In the genomic region with DNA sequence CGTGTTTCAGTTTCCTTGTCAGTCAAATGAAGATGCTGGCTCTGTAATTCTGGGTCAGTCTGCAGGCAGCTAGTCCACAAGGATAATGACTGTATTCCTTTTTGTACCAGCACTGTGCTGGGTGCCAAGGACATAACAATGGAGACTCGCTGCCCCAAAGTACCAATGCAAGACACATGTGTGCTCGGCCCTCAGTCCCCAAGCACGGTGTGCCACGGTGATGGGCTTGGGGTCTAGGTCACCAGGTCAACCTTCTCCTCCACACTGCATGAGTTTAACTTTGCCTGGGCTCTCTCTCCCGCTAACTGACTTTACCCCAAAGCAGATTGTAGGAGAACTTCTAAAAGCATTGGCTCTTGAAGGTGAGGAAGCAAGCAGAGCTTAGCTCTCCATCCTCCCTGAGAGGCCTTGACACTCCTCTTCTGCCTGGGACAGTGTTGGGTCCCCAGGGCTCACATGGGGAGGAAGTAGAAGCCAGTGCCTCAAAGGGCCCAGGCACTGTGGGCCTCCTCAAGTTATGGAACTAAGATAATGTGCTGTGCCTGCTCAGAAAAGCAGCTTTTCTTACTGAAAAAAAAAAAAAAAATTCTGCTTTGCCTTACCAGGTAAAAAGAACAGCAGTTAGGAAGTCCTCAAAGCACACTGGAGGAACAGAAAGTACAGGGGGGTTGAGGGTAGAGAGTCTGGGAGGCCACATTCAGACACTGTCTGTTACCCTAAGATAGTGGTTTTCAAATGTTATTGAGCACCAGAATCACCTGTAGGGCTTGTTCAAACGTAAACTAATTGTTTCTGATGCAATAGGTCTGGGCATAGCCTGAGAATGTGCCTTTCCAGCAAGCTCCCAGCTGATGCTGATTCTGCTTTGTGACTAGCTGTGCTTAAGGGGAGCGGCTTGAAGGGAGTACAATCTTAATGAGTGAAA, we compare ENCODE assay signal across 11 cellular contexts.
DNase-seq lines count a peak whose midpoint lies in the region; ATAC-seq and TF ChIP-seq lines count a peak whose summit lies in the region.
"Had no signal": no experiment of that assay in that cellular context is flagged by ENCODE, and none has a peak within 500 bp of the region (broad histone marks: within the 10 kb centered on the region; RNA-seq: fewer than 3 reads in every experiment).

No MANE protein-coding gene starts in this region.

- H3K27me3 ChIP-seq in heart right ventricle = peaks cover 0 to 5% (median 0%) of the 10 kb centered on the region in 7 donors

- ATAC-seq in GM18498 (IDR thresholded peaks at IDR 0.05; ENCODE audit: unreplicated experiment) (peak; percentile 61), GM19397 (IDR thresholded peaks at IDR 0.05; ENCODE audit: unreplicated experiment) (peak; percentile 55), HG02981 (IDR thresholded peaks at IDR 0.05; ENCODE audit: unreplicated experiment) (peak; percentile 53), activated B cell treated with CpG ODN at 0.5 μM for 24 hours (ENCODE audit: low read depth) (peak; percentile 41), heart right ventricle (no peak)

- H3K4me3 Mint-ChIP-seq in activated B cell treated with CpG ODN at 0.5 μM for 24 hours = peak overlapping the region; percentile 11

- no peaks in the 10 kb centered on the region for H3K36me3 ChIP-seq in heart right ventricle

- H3K27ac ChIP-seq in heart right ventricle = no peak overlapping the region

- 84 to 85% methylated on average over 8 of the region's 8 CpGs for WGBS in heart right ventricle, 2 donors

- CTCF ChIA-PET in activated B cell treated with CpG ODN at 0.5 μM for 24 hours (lab: Charles Lee) = interaction anchor here (1.2 kb wide), 1 partner anchor 9 kb away, joined by 6 read pairs; no protein-coding TSS in a partner anchor

- POLR2A ChIA-PET in activated B cell treated with CpG ODN at 0.5 μM for 24 hours (lab: Charles Lee) = interaction anchor here (0.6 to 1.3 kb wide), 2 partner anchors 188 to 392 kb away, joined by 3 read pairs; no protein-coding TSS in a partner anchor

- no peaks in the 10 kb centered on the region for H3K36me3 Mint-ChIP-seq in activated B cell treated with CpG ODN at 0.5 μM for 24 hours (ENCODE audit: low read depth)

- DNase-seq in activated B cell treated with CpG ODN at 0.5 μM for 24 hours (no peak), ACHN (no peak), hippocampal formation (lab: John Stamatoyannopoulos, UW) (no peak), SK-N-DZ (ENCODE audit: low spot score) (no peak), heart right ventricle (no peak)
- DNase-seq: activated CD4-positive, CD25-positive, alpha-beta regulatory T cell; DMS53; NCI-H526 had no signal

- H3K4me1 ChIP-seq in heart right ventricle = no peaks in the 10 kb centered on the region

- no peaks in the 10 kb centered on the region for H3K9me3 Mint-ChIP-seq in activated B cell treated with CpG ODN at 0.5 μM for 24 hours

- intact Hi-C loops in activated B cell treated with CpG ODN at 0.5 μM for 24 hours (cut with micrococcal nuclease) = loop anchor here (1.0 to 10.0 kb wide), 2 partner anchors 29 to 1340 kb away; partner anchors contain the start of gene RAB3GAP1
- intact Hi-C loops in heart right ventricle (cut with DNase I) = no loop called here

- in situ Hi-C loops in ACHN (cut with HindIII; ENCODE audit: low pct_ligation_motif_present, low pct_unique_long_range_greater_than_20kb, low sequenced_read_pairs) = loop anchor here (25.0 kb wide), 1 partner anchor 507 kb away; the partner anchor contains the start of gene MCM6

- peak overlapping the region; percentile 69 for H3K27ac Mint-ChIP-seq in activated B cell treated with CpG ODN at 0.5 μM for 24 hours

- no peaks in the 10 kb centered on the region for H3K9me3 ChIP-seq in heart right ventricle

- no peak overlapping the region for H3K4me3 ChIP-seq in heart right ventricle

- TF ChIP-seq CTCF in activated B cell treated with CpG ODN at 0.5 μM for 24 hours (IDR thresholded peaks at IDR 0.05) (no peak), heart right ventricle (IDR thresholded peaks at IDR 0.05) (no peak)

- peaks cover 63% of the 10 kb centered on the region for H3K4me1 Mint-ChIP-seq in activated B cell treated with CpG ODN at 0.5 μM for 24 hours

- H3K27me3 Mint-ChIP-seq in activated B cell treated with CpG ODN at 0.5 μM for 24 hours = no peaks in the 10 kb centered on the region

Comparison
In these comparisons a context has a peak if more than half of its experiments do, and no peak if none do; other contexts are left out.
1. ATAC-seq: peak in GM18498 (single experiment), GM19397 (single experiment), HG02981 (single experiment) and activated B cell treated with CpG ODN at 0.5 μM for 24 hours (single experiment); none in heart right ventricle (0 of 8).